Comparison of ENCODE assay signal across 8 cellular contexts in genomic region chr17:32253117-32253611, GRCh38. TPM values are rescaled to one million over a fixed set of nuclear protein-coding genes. Genes with fewer than 3 reads are reported as not detected.
DNase-seq lines count a peak whose midpoint lies in the region; ATAC-seq, FAIRE-seq and TF ChIP-seq lines count a peak whose summit lies in the region.

No MANE protein-coding gene starts in this region.

- H3K9ac ChIP-seq in mammary epithelial cell (ENCODE audit: insufficient read depth, low read length) = no peak overlapping the region
- no peak overlapping the region for H3K9ac ChIP-seq in keratinocyte (ENCODE audit: control insufficient read depth, extremely low read depth, insufficient read depth, low read length)

- peak; percentile 82 for DNase-seq in ACHN
- peak; percentile 44 for DNase-seq in NCI-H2171 (lab: John Stamatoyannopoulos, UW)
- DNase-seq in WERI-Rb-1 = peak; percentile 90
- peak; percentile 61 for DNase-seq in mammary epithelial cell
- peak; percentile 26 for DNase-seq in keratinocyte (ENCODE audit: low read depth, low spot score)
- peak; percentile 81 for DNase-seq in stimulated activated CD4-positive, alpha-beta T cell treated with anti-CD3 and anti-CD28 coated beads, Interleukin-15, amount 100 ng/mL, for 24 hours

- no peaks in the 10 kb centered on the region for H3K9me1 ChIP-seq in keratinocyte (ENCODE audit: control insufficient read depth, extremely low read depth, insufficient read depth, low read length)

- intact Hi-C loops in mammary epithelial cell (cut with micrococcal nuclease) = loop anchor here (1.0 to 5.0 kb wide), 5 partner anchors 66 to 504 kb away; partner anchors contain the start of gene PSMD11

- no peaks in the 10 kb centered on the region for H3K9me3 ChIP-seq in WERI-Rb-1 (ENCODE audit: severe bottlenecking)
- no peaks in the 10 kb centered on the region for H3K9me3 ChIP-seq in mammary epithelial cell (replicated peaks; ENCODE audit: insufficient read depth, low read length)
- no peaks in the 10 kb centered on the region for H3K9me3 ChIP-seq in keratinocyte (ENCODE audit: control insufficient read depth, low read depth, low read length)

- H3K4me3 ChIP-seq in WERI-Rb-1 (ENCODE audit: low read depth, low read length) (no peak overlapping the region), mammary epithelial cell (replicated peaks in 1 of 3; ENCODE audit: insufficient read depth in 1 of 3, low read depth in 2 of 3, low read length in 3 of 3) (no peak overlapping the region), keratinocyte (ENCODE audit: control insufficient read depth in 2 of 3, extremely low read depth in 1 of 3, insufficient read depth in 2 of 3, low read depth in 1 of 3, low read length in 3 of 3) (no peak overlapping the region)

- WGBS in mammary epithelial cell (ENCODE audit: low coverage, missing lambda C conversion rate) = 70% methylated on average over 12 of the region's 12 CpGs

- H3K27me3 ChIP-seq in WERI-Rb-1 (ENCODE audit: insufficient read depth, low read depth, severe bottlenecking) (no peaks in the 10 kb centered on the region), mammary epithelial cell (ENCODE audit: insufficient read depth, low read length) (peaks cover 2% of the 10 kb centered on the region), keratinocyte (ENCODE audit: control insufficient read depth, extremely low read depth, insufficient read depth, low read length) (peaks cover 3% of the 10 kb centered on the region)

- H3K27ac ChIP-seq in WERI-Rb-1 = peak overlapping the region; percentile 35; the same call in 1 of the 2 replicates
- no peak overlapping the region for H3K27ac ChIP-seq in mammary epithelial cell (ENCODE audit: insufficient read depth, low read depth, low read length)
- no peak overlapping the region for H3K27ac ChIP-seq in keratinocyte (ENCODE audit: control insufficient read depth, insufficient read depth, low read length)

- dilution Hi-C loops in mammary epithelial cell (cut with HindIII; ENCODE audit: low sequenced_read_pairs) (no loop called here), keratinocyte (cut with MboI; ENCODE audit: extremely low pct_ligation_motif_present, low sequenced_read_pairs) (no loop called here)

- no TSS peak for BruUV-seq in mammary epithelial cell (replicated peaks; lab: Mats Ljungman, UMichigan)

- H2AFZ ChIP-seq in mammary epithelial cell (ENCODE audit: low read depth, low read length) (no peak overlapping the region), keratinocyte (ENCODE audit: control insufficient read depth, low read length) (no peak overlapping the region)

- in situ Hi-C loops in ACHN (cut with HindIII; ENCODE audit: low pct_ligation_motif_present, low pct_unique_long_range_greater_than_20kb, low sequenced_read_pairs) = no loop called here
- in situ Hi-C loops in mammary epithelial cell (cut with MboI; ENCODE audit: low sequenced_read_pairs in 2 of 2) = no loop called here

- CTCF ChIA-PET in mammary epithelial cell (lab: Charles Lee; ENCODE audit: low non-redundant PET) = interaction anchor here (0.5 to 0.7 kb wide), 3 partner anchors 46 to 943 kb away, joined by 3 to 12 read pairs (median 7); no protein-coding TSS in a partner anchor

- H3K4me1 ChIP-seq in mammary epithelial cell (ENCODE audit: insufficient read depth, low read length) (no peaks in the 10 kb centered on the region), keratinocyte (ENCODE audit: control insufficient read depth, extremely low read depth, insufficient read depth, low read length) (no peaks in the 10 kb centered on the region)

- H3K79me2 ChIP-seq in mammary epithelial cell (ENCODE audit: insufficient read depth, low read length) = no peaks in the 10 kb centered on the region
- no peaks in the 10 kb centered on the region for H3K79me2 ChIP-seq in keratinocyte (ENCODE audit: control insufficient read depth, insufficient read depth, low read length)

- H4K20me1 ChIP-seq in mammary epithelial cell (ENCODE audit: insufficient read depth, low read length) (no peaks in the 10 kb centered on the region), keratinocyte (ENCODE audit: control insufficient read depth, extremely low read depth, insufficient read depth, low read length) (no peaks in the 10 kb centered on the region)

- peak; percentile 50 for ATAC-seq in GM18867 (IDR thresholded peaks at IDR 0.05; ENCODE audit: unreplicated experiment)
- ATAC-seq in GM18498 (IDR thresholded peaks at IDR 0.05; ENCODE audit: unreplicated experiment) = no peak

- TF ChIP-seq CTCF in WERI-Rb-1 (IDR thresholded peaks at IDR 0.05; ENCODE audit: low read depth, low read length) (peak; percentile 95), mammary epithelial cell (conservative IDR thresholded peaks at IDR 0.05 in 1 of 2, IDR thresholded peaks at IDR 0.05 in 1 of 2; ENCODE audit: extremely low read depth in 1 of 2, insufficient read depth in 1 of 2, low read depth in 1 of 2, low read length in 2 of 2) (peak; percentile 100), keratinocyte (optimal IDR thresholded peaks at IDR 0.05 in 1 of 3, IDR thresholded peaks at IDR 0.05 in 1 of 3, conservative IDR thresholded peaks at IDR 0.05 in 1 of 3; ENCODE audit: extremely low read depth in 1 of 3, insufficient read depth in 2 of 3, low read length in 3 of 3) (peak; percentile 97 to 100 (median 99))

- H3K36me3 ChIP-seq in WERI-Rb-1 (no peaks in the 10 kb centered on the region), mammary epithelial cell (ENCODE audit: insufficient read depth, low read length) (no peaks in the 10 kb centered on the region), keratinocyte (ENCODE audit: control insufficient read depth in 2 of 2, extremely low read depth in 1 of 2, insufficient read depth in 2 of 2, low read length in 2 of 2) (no peaks in the 10 kb centered on the region)

- no peak overlapping the region for H3K4me2 ChIP-seq in mammary epithelial cell (ENCODE audit: insufficient read depth, low read depth, low read length)
- H3K4me2 ChIP-seq in keratinocyte (ENCODE audit: control insufficient read depth, extremely low read depth, insufficient read depth, low read depth, low read length) = no peak overlapping the region

- FAIRE-seq in keratinocyte (lab: Jason Lieb, UNC) = peak; percentile 71

RNA-seq across cellular contexts. Expression of gene RHBDL3, which starts 12.5 kb away (rescaled TPM):
- total RNA-seq in mammary epithelial cell = not detected
- polyA plus RNA-seq in mammary epithelial cell (0.03 TPM), keratinocyte (not detected in 3 replicates)
- polyA minus RNA-seq in mammary epithelial cell (not detected), keratinocyte (not detected in 3 replicates)
- not detected for polyA plus RNA-seq in keratinocyte (2011; ENCODE audit: low read depth)
- polyA plus RNA-seq in keratinocyte (2011; cell fraction: cytosol; rRNA removed) = not detected in 2 replicates
- not detected in 2 replicates for polyA plus RNA-seq in keratinocyte (2011; cell fraction: nucleus; rRNA removed)
- polyA plus RNA-seq in keratinocyte (2012; ENCODE audit: low replicate concordance) = 0.03 TPM in 1 of 2 replicates, not detected in the other
- polyA minus RNA-seq in keratinocyte (2011; cell fraction: cytosol; rRNA and poly(A)+ RNA removed) = not detected
- not detected in 2 replicates for polyA minus RNA-seq in keratinocyte (2011; cell fraction: nucleus; rRNA and poly(A)+ RNA removed)

Comparison
In these comparisons a context has a peak if more than half of its experiments do, and no peak if none do; other contexts are left out.
1. DNase-seq: peak in every context shown above with its lines; median percentile 90 in WERI-Rb-1; 82 in ACHN; 81 in stimulated activated CD4-positive, alpha-beta T cell treated with anti-CD3 and anti-CD28 coated beads, Interleukin-15, amount 100 ng/mL, for 24 hours; 61 in mammary epithelial cell; 44 in NCI-H2171; 26 in keratinocyte.